Comparison of ENCODE assay signal across 23 cellular contexts in the genomic region with DNA sequence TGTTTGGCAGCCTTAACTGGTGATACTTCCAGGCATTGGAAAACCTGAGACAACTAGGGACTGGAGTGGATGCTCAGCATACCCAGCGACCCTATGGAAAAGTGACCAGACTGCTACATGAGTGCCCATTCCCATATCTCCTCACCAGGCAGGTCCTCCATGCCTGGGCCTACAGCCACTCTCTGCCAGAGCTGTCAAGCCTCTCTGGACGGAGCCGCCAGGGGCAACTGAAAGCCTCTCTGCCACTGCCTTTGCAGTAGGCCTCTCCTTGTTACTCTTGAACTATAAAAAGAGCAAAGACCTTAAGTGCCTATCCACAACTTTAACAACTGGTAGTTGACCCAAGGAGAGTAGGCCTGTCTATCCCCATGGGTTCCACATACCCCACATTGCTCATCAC. TPM values are rescaled to one million over a fixed set of nuclear protein-coding genes. Genes with fewer than 3 reads are reported as not detected.
"Had no signal": no experiment of that assay in that cellular context is flagged by ENCODE, and none has a peak within 500 bp of the region (broad histone marks: within the 10 kb centered on the region; RNA-seq: fewer than 3 reads in every experiment).

No MANE protein-coding gene starts in this region.

- H3K27me3 Mint-ChIP-seq: dendritic cell treated with granulocyte-macrophage colony-stimulating factor and Interleukin-4, amounts not matched to agents 40 ng/mL and 50 ng/mL, for 4 days; effector memory CD8-positive, alpha-beta T cell had no signal

- ATAC-seq: effector memory CD8-positive, alpha-beta T cell; esophagus mucosa; foreskin keratinocyte; gastrocnemius medialis; gastroesophageal sphincter; heart left ventricle; heart right ventricle had no signal

- H3K27ac Mint-ChIP-seq: dendritic cell treated with granulocyte-macrophage colony-stimulating factor and Interleukin-4, amounts not matched to agents 40 ng/mL and 50 ng/mL, for 4 days; effector memory CD8-positive, alpha-beta T cell; endodermal cell had no signal

- H3K9me3 Mint-ChIP-seq: effector memory CD8-positive, alpha-beta T cell had no signal

- DNase-seq: colonic mucosa; cortex of kidney; dermis blood vessel endothelial cell; dorsolateral prefrontal cortex; effector CD4-positive, alpha-beta T cell; effector CD8-positive, alpha-beta T cell; effector memory CD4-positive, alpha-beta T cell; effector memory CD8-positive, alpha-beta T cell; endodermal cell; erythroblast; esophagus squamous epithelium; foreskin fibroblast; foreskin keratinocyte; foreskin melanocyte; gastrocnemius medialis; glutamatergic neuron; head of caudate nucleus; heart left ventricle; heart right ventricle had no signal

- H3K4me3 Mint-ChIP-seq: dendritic cell treated with granulocyte-macrophage colony-stimulating factor and Interleukin-4, amounts not matched to agents 40 ng/mL and 50 ng/mL, for 4 days; effector memory CD8-positive, alpha-beta T cell; endodermal cell had no signal

- H3K4me1 Mint-ChIP-seq: endodermal cell had no signal

RNA-seq across cellular contexts. Expression of a gene that starts 20.2 kb away (rescaled TPM):
- total RNA-seq: gastrocnemius medialis, glomerular endothelial cell had no signal
